8 cellular contexts compared by ENCODE assay signal in genomic region chr10:28250782-28251181, GRCh38.
DNase-seq lines count a peak whose midpoint lies in the region; ATAC-seq and TF ChIP-seq lines count a peak whose summit lies in the region.

No MANE protein-coding gene starts in this region.

- ATAC-seq in HG02642 (IDR thresholded peaks at IDR 0.05; ENCODE audit: poor library complexity, unreplicated experiment) (no peak), HG02885 (IDR thresholded peaks at IDR 0.05; ENCODE audit: poor library complexity, unreplicated experiment) (no peak)

- peak; percentile 21 for TF ChIP-seq CTCF in GM12873 (IDR thresholded peaks at IDR 0.05; ENCODE audit: insufficient read depth, low read depth, low read length, missing control alignments)

- DNase-seq in ACHN (peak; percentile 30), amniotic epithelial cell (ENCODE audit: low read depth) (peak; percentile 21), kidney glomerular epithelial cell (lab: John Stamatoyannopoulos, UW) (peak; percentile 57), cerebellar nuclear complex (lab: John Stamatoyannopoulos, UW) (no peak)
- DNase-seq in activated naive CD4-positive, alpha-beta T cell (lab: John Stamatoyannopoulos, UW), result no peak

- in situ Hi-C loops in ACHN (cut with HindIII; ENCODE audit: low pct_ligation_motif_present, low pct_unique_long_range_greater_than_20kb, low sequenced_read_pairs), result loop anchor here (25.0 kb wide), 1 partner anchor 137 kb away; no protein-coding TSS in a partner anchor

Comparison
In these comparisons a context has a peak if more than half of its experiments do, and no peak if none do; other contexts are left out.
1. DNase-seq: peak in ACHN (single experiment), amniotic epithelial cell (single experiment) and kidney glomerular epithelial cell (single experiment); none in activated naive CD4-positive, alpha-beta T cell (0 of 4) and cerebellar nuclear complex (0 of 2).